Comparison of ENCODE assay signal across 12 cellular contexts in the genomic region with DNA sequence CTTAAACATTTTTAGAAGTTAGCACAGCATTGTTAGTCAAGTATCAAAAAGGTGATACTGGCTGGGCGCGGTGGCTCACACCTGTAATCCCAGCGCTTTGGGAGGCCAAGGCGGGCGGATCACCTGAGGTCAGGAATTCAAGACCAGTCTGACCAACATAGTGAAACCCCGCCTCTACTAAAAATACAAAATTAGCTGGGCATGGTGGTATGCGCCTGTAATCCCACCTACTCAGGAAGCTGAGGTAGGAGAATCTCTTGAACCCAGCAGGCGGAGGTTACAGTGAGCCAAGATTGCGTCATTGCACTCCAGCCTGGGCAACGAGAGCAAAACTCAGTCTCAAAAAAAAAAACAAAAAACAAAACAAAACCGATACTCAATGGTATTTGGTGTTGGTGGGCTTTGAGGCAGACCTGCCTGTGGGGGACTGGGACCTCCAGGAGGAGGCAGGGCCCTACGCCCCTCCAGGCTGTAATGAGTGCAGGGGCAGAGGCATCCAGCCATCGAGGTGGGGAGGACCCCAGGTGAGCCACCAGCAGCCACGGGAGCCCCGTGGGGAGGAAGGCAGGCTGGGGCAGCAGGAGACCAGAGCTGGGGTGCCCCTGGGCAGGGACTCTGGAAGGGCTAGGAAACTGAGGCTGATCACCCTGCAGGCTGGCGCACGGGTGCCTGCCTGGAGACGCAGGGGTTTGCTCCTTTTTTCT.
A peak's percentile ranks its signal among the peaks of the same experiment; 100 is the strongest.
DNase-seq lines count a peak whose midpoint lies in the region; ATAC-seq and TF ChIP-seq lines count a peak whose summit lies in the region.
"Had no signal": no experiment of that assay in that cellular context is flagged by ENCODE, and none has a peak within 500 bp of the region (broad histone marks: within the 10 kb centered on the region; RNA-seq: fewer than 3 reads in every experiment).

No MANE protein-coding gene starts in this region.

- H3K27me3 ChIP-seq in Panc1 (ENCODE audit: control insufficient read depth, insufficient read depth, low read length) (no peaks in the 10 kb centered on the region), fibroblast of lung (ENCODE audit: control insufficient read depth, insufficient read depth, low read length) (no peaks in the 10 kb centered on the region), rectal smooth muscle tissue (ENCODE audit: control insufficient read depth, insufficient read depth, low read length) (no peaks in the 10 kb centered on the region)

- no peak overlapping the region for H3K4me3 Mint-ChIP-seq in CD14-positive monocyte
- H3K4me3 Mint-ChIP-seq: CD8-positive, alpha-beta T cell had no signal

- no peak overlapping the region for H3K9ac ChIP-seq in fibroblast of lung (ENCODE audit: insufficient read depth, low read length)
- H3K9ac ChIP-seq in rectal smooth muscle tissue (ENCODE audit: low read length): no peak overlapping the region

- H3K36me3 ChIP-seq in Panc1 (ENCODE audit: control insufficient read depth, insufficient read depth, low read length) (no peaks in the 10 kb centered on the region), fibroblast of lung (ENCODE audit: control insufficient read depth, insufficient read depth, low read length) (no peaks in the 10 kb centered on the region), rectal smooth muscle tissue (ENCODE audit: control insufficient read depth, insufficient read depth, low read length) (no peaks in the 10 kb centered on the region)
- H3K36me3 ChIP-seq: HAP-1 had no signal

- peak overlapping the region; percentile 66 to 89 (median 79) for H3K27ac Mint-ChIP-seq in CD14-positive monocyte
- H3K27ac Mint-ChIP-seq: CD8-positive, alpha-beta T cell had no signal

- no peaks in the 10 kb centered on the region for H4K20me1 ChIP-seq in fibroblast of lung (ENCODE audit: control insufficient read depth, extremely low read depth, insufficient read depth, low read length)

- peak overlapping the region; percentile 88 for H3K27ac ChIP-seq in Panc1 (ENCODE audit: low read length)
- peak overlapping the region; percentile 44 for H3K27ac ChIP-seq in fibroblast of lung (ENCODE audit: insufficient read depth, low read length)
- peak overlapping the region; percentile 60 for H3K27ac ChIP-seq in rectal smooth muscle tissue (ENCODE audit: low read depth, low read length)

- H3K4me1 ChIP-seq in Panc1 (ENCODE audit: control insufficient read depth, insufficient read depth, low read length): peaks cover 45% of the 10 kb centered on the region
- peaks cover 14% of the 10 kb centered on the region for H3K4me1 ChIP-seq in fibroblast of lung (ENCODE audit: control insufficient read depth, extremely low read depth, insufficient read depth, low read length)
- peaks cover 6% of the 10 kb centered on the region for H3K4me1 ChIP-seq in rectal smooth muscle tissue (ENCODE audit: control insufficient read depth, insufficient read depth, low read length)

- H3K36me3 Mint-ChIP-seq in CD14-positive monocyte: peaks cover 31 to 57% of the 10 kb centered on the region in 2 donors

- in situ Hi-C loops in Panc1 (cut with HindIII; ENCODE audit: low pct_unique_long_range_greater_than_20kb, low sequenced_read_pairs): no loop called here

- peaks cover 0 to 1% (median 0%) of the 10 kb centered on the region in 7 donors for H3K9me3 Mint-ChIP-seq in CD14-positive monocyte
- H3K9me3 Mint-ChIP-seq: CD8-positive, alpha-beta T cell had no signal

- CTCF ChIA-PET in Panc1 (lab: Charles Lee): no interaction called here

- no TSS peak for BruUV-seq in Panc1 (replicated peaks; lab: Mats Ljungman, UMichigan)

- DNase-seq in CD14-positive monocyte (ENCODE audit: low spot score) (no peak), Panc1 (ENCODE audit: low read depth, low spot score) (no peak), fibroblast of lung (ENCODE audit: low read depth in 2 of 2) (no peak), SKM-1 treated with dmso at 0.1 percent for 144 hours (lab: John Stamatoyannopoulos, UW; ENCODE audit: unreplicated experiment) (no peak), SW480 (ENCODE audit: low spot score) (no peak), foreskin melanocyte (no peak)
- DNase-seq: NCI-H1105, NCI-H446 treated with DMSO at 0.1 percent for 48 hours had no signal

- H3K4me3 ChIP-seq in Panc1 (ENCODE audit: low read depth in 2 of 2, low read length in 2 of 2): no peak overlapping the region
- no peak overlapping the region for H3K4me3 ChIP-seq in fibroblast of lung (replicated peaks in 1 of 4; ENCODE audit: control extremely low read depth in 1 of 4, insufficient read depth in 1 of 4, low read depth in 3 of 4, low read length in 4 of 4)
- H3K4me3 ChIP-seq in rectal smooth muscle tissue (ENCODE audit: low read length): no peak overlapping the region
- H3K4me3 ChIP-seq: HAP-1 had no signal

- ATAC-seq in Panc1 (no peak), GM21786 (IDR thresholded peaks at IDR 0.05; ENCODE audit: unreplicated experiment) (no peak)

- intact Hi-C loops in CD14-positive monocyte (cut with micrococcal nuclease): loop anchor here in 1 of 2 donors (1.0 kb wide), 1 partner anchor 18 kb away; no protein-coding TSS in a partner anchor
- intact Hi-C loops in Panc1 (cut with micrococcal nuclease; ENCODE audit: unreplicated experiment): no loop called here

- H2AFZ ChIP-seq in fibroblast of lung (ENCODE audit: low read length): no peak overlapping the region

- no peak overlapping the region for H3K4me2 ChIP-seq in fibroblast of lung (ENCODE audit: extremely low read depth, insufficient read depth, low read length)

- peaks cover 0 to 5% (median 2%) of the 10 kb centered on the region in 3 donors for H3K27me3 Mint-ChIP-seq in CD14-positive monocyte (ENCODE audit: low read depth in 3 of 3)

- no peaks in the 10 kb centered on the region for H3K79me2 ChIP-seq in fibroblast of lung (ENCODE audit: control insufficient read depth, insufficient read depth, low read length)

- POLR2A ChIA-PET in Panc1 (lab: Charles Lee): interaction anchor here (0.6 kb wide), 3 partner anchors 10 to 52 kb away, joined by 4 to 7 read pairs (median 4); no protein-coding TSS in a partner anchor

- no peaks in the 10 kb centered on the region for H3K9me3 ChIP-seq in Panc1 (ENCODE audit: control insufficient read depth, insufficient read depth, low read depth, low read length)
- no peaks in the 10 kb centered on the region for H3K9me3 ChIP-seq in fibroblast of lung (ENCODE audit: control insufficient read depth, insufficient read depth, low read depth, low read length)
- H3K9me3 ChIP-seq: HAP-1 had no signal

- TF ChIP-seq CTCF in CD14-positive monocyte (IDR thresholded peaks at IDR 0.05) (no peak), Panc1 (IDR thresholded peaks at IDR 0.05) (no peak), fibroblast of lung (conservative IDR thresholded peaks at IDR 0.05 in 1 of 2, IDR thresholded peaks at IDR 0.05 in 1 of 2; ENCODE audit: low read depth in 1 of 2, low read length in 2 of 2) (no peak)

- H3K4me1 Mint-ChIP-seq in CD14-positive monocyte: peaks cover 24% of the 10 kb centered on the region
